Comparison of ENCODE assay signal across 21 cellular contexts in the genomic region with DNA sequence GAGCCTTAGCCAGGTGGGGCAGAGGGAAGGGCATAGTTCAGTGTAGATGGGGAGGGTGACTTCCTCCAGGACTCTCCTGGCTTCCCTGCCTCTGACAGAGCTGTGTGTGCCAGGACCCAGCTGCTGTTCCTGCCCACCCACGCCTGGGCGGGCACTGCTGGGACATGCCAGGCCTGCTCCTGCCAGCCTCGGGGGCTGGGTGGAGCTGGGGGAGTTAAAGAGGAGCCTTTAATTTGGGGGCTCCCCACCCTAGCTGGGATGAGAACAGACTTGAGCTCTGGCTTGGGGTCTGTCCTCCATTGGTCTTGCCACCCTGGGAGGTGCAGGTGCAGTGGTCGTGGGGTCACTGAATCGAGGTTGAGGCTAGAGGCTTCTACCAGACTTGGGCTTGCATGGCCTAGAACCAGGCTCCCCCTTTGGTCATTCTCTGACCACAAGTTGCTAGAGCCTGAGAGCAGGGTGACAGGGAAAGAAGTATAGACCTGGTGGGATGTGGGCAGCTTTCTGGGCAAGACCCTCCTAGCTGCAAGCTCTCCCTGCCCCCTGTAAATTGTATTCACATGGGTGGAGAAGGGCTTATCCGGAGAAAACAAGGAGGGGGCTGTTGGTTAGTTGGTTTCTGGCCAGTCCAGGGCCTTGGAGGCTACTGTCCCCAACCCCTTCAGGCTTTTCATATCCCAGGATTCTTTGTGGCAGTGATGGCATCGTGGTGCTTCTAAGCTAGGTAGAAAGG. TPM values are rescaled to one million over a fixed set of nuclear protein-coding genes. Genes with fewer than 3 reads are reported as not detected.
DNase-seq lines count a peak whose midpoint lies in the region; ATAC-seq, FAIRE-seq and TF ChIP-seq lines count a peak whose summit lies in the region.
"Had no signal": no experiment of that assay in that cellular context is flagged by ENCODE, and none has a peak within 500 bp of the region (broad histone marks: within the 10 kb centered on the region; RNA-seq: fewer than 3 reads in every experiment).

No MANE protein-coding gene starts in this region.

- H3K4me2 ChIP-seq in OCI-LY3 (ENCODE audit: low read length), result peak overlapping the region; percentile 84

- H3K36me3 Mint-ChIP-seq in MCF 10A (ENCODE audit: insufficient read depth, unreplicated experiment), result peaks cover 11% of the 10 kb centered on the region
- H3K36me3 Mint-ChIP-seq: activated naive CD4-positive, alpha-beta T cell treated with anti-CD3 and anti-CD28 coated beads, Interleukin-2, amount 50 U/mL, for 24 hours had no signal

- H3K4me1 Mint-ChIP-seq in MCF 10A (ENCODE audit: insufficient read depth, unreplicated experiment), result peaks cover 12% of the 10 kb centered on the region

- BruUV-seq in MCF 10A (replicated peaks; lab: Mats Ljungman, UMichigan), result no TSS peak

- CTCF ChIA-PET in MCF 10A (lab: Yijun Ruan, JAX), result interaction anchor here (0.6 to 1.8 kb wide), 7 partner anchors 9 to 1252 kb away, joined by 3 to 6 read pairs (median 3); no protein-coding TSS in a partner anchor

- H2AFZ ChIP-seq in OCI-LY3 (ENCODE audit: low read depth, low read length), result no peak overlapping the region

- H3K79me2 ChIP-seq in OCI-LY3 (ENCODE audit: low read length), result peaks cover 72% of the 10 kb centered on the region

- H3K4me3 Mint-ChIP-seq in MCF 10A (ENCODE audit: unreplicated experiment), result peak overlapping the region; percentile 77
- H3K4me3 Mint-ChIP-seq: activated B cell treated with CpG ODN at 0.5 μM for 24 hours; activated naive CD4-positive, alpha-beta T cell treated with anti-CD3 and anti-CD28 coated beads, Interleukin-2, amount 50 U/mL, for 24 hours; B cell; naive thymus-derived CD8-positive, alpha-beta T cell had no signal

- no peaks in the 10 kb centered on the region for H3K27me3 ChIP-seq in OCI-LY3 (ENCODE audit: low read depth, low read length)
- H3K27me3 ChIP-seq: tibial artery had no signal

- peak overlapping the region; percentile 85 for H3K27ac ChIP-seq in OCI-LY3 (ENCODE audit: low read length)
- H3K27ac ChIP-seq in skin epidermis, result peak overlapping the region in 14 of 21 experiments; percentile 3 to 95 (median 44)
- H3K27ac ChIP-seq: tibial artery had no signal

- no peaks in the 10 kb centered on the region for H3K36me3 ChIP-seq in OCI-LY3 (replicated peaks; ENCODE audit: low read depth, low read length)

- peaks cover 64% of the 10 kb centered on the region for H3K4me1 ChIP-seq in OCI-LY3 (ENCODE audit: low read length)

- H3K9ac ChIP-seq in OCI-LY3 (ENCODE audit: low read length), result peak overlapping the region; percentile 72

- no peak for FAIRE-seq in frontal cortex (lab: Jason Lieb, UNC)
- FAIRE-seq: H54 had no signal

- peak; percentile 18 for DNase-seq in MCF 10A (ENCODE audit: unreplicated experiment)
- DNase-seq in left lobe of liver (ENCODE audit: low spot score), result peak; percentile 44
- DNase-seq in NCI-H2227 treated with DMSO at 0.1 percent for 48 hours (lab: John Stamatoyannopoulos, UW), result no peak
- no peak for DNase-seq in frontal cortex (ENCODE audit: low spot score in 2 of 2)
- DNase-seq in NK-92 (lab: John Stamatoyannopoulos, UW; ENCODE audit: unreplicated experiment), result no peak
- DNase-seq in stimulated activated CD4-positive, alpha-beta T cell treated with anti-CD3 and anti-CD28 coated beads, Interleukin-4, amount 100 ng/mL, for 24 hours, result no peak
- DNase-seq: activated B cell treated with CpG ODN at 0.5 μM for 24 hours; effector CD8-positive, alpha-beta T cell; naive thymus-derived CD8-positive, alpha-beta T cell; NCI-H1436 treated with DMSO at 0.1 percent for 48 hours; NCI-H345; SHP77; stimulated activated CD4-positive, alpha-beta T cell treated with anti-CD3 and anti-CD28 coated beads, Interleukin-4, amount 100 ng/mL, for 1 hour; stimulated activated CD8-positive, alpha-beta memory T cell treated with anti-CD3 and anti-CD28 coated beads, Interleukin-4, amount 100 ng/mL, for 48 hours; T-helper 2 cell; tibial artery had no signal

- peak overlapping the region; percentile 74 for H3K27ac Mint-ChIP-seq in MCF 10A (ENCODE audit: low read depth, unreplicated experiment)
- H3K27ac Mint-ChIP-seq: activated B cell treated with CpG ODN at 0.5 μM for 24 hours; activated naive CD4-positive, alpha-beta T cell treated with anti-CD3 and anti-CD28 coated beads, Interleukin-2, amount 50 U/mL, for 24 hours; B cell had no signal

- H4K20me1 ChIP-seq in OCI-LY3 (ENCODE audit: insufficient read depth, low read length), result no peaks in the 10 kb centered on the region

- intact Hi-C loops in MCF 10A (cut with micrococcal nuclease), result loop anchor here (10.0 kb wide), 1 partner anchor 100 kb away; no protein-coding TSS in a partner anchor

- no peak for TF ChIP-seq CTCF in OCI-LY3 (IDR thresholded peaks at IDR 0.05; ENCODE audit: low read depth, low read length)
- TF ChIP-seq CTCF in MCF 10A (IDR thresholded peaks at IDR 0.05; ENCODE audit: unreplicated experiment), result no peak

- H3K9me3 ChIP-seq in OCI-LY3 (ENCODE audit: insufficient read depth, low read length), result no peaks in the 10 kb centered on the region
- H3K9me3 ChIP-seq: tibial artery had no signal

- peak; percentile 60 for ATAC-seq in left lobe of liver
- ATAC-seq: naive thymus-derived CD8-positive, alpha-beta T cell had no signal

- POLR2A ChIA-PET in MCF 10A (lab: Yijun Ruan, JAX), result interaction anchor here (1.0 to 1.2 kb wide), 2 partner anchors 8 to 193 kb away, joined by 3 read pairs; no protein-coding TSS in a partner anchor

- peaks cover 30% of the 10 kb centered on the region for H3K27me3 Mint-ChIP-seq in MCF 10A (ENCODE audit: insufficient read depth, unreplicated experiment)
- H3K27me3 Mint-ChIP-seq: activated naive CD4-positive, alpha-beta T cell treated with anti-CD3 and anti-CD28 coated beads, Interleukin-2, amount 50 U/mL, for 24 hours; B cell; naive thymus-derived CD8-positive, alpha-beta T cell had no signal

- peak overlapping the region; percentile 31; the same call in 1 of the 2 replicates for H3K4me3 ChIP-seq in OCI-LY3 (ENCODE audit: low read length)
- H3K4me3 ChIP-seq in skin epidermis, result no peak overlapping the region
- H3K4me3 ChIP-seq: tibial artery had no signal

- H3K9me3 Mint-ChIP-seq in MCF 10A (ENCODE audit: unreplicated experiment), result peaks cover 6% of the 10 kb centered on the region
- H3K9me3 Mint-ChIP-seq: activated B cell treated with CpG ODN at 0.5 μM for 24 hours; activated naive CD4-positive, alpha-beta T cell treated with anti-CD3 and anti-CD28 coated beads, Interleukin-2, amount 50 U/mL, for 24 hours; naive thymus-derived CD8-positive, alpha-beta T cell had no signal

RNA-seq across cellular contexts. Expression of a gene that starts 5.7 kb away (rescaled TPM):
- total RNA-seq in MCF 10A (2022) (38.9 and 42.9 TPM in 2 replicates), left lobe of liver (10.8 TPM), frontal cortex (27.7 TPM)

Comparison
In these comparisons a context has a peak if more than half of its experiments do, and no peak if none do; other contexts are left out.
1. DNase-seq: peak in MCF 10A (single experiment) and left lobe of liver (single experiment); none in NCI-H2227 treated with DMSO at 0.1 percent for 48 hours (single experiment), frontal cortex (0 of 2), NK-92 (single experiment) and stimulated activated CD4-positive, alpha-beta T cell treated with anti-CD3 and anti-CD28 coated beads, Interleukin-4, amount 100 ng/mL, for 24 hours (single experiment).